Comparison of ENCODE assay signal across 32 cellular contexts in genomic region chr15:74368121-74368520, GRCh38. TPM values are rescaled to one million over a fixed set of nuclear protein-coding genes. Genes with fewer than 3 reads are reported as not detected.
"Had no signal": no experiment of that assay in that cellular context is flagged by ENCODE, and none has a peak within 500 bp of the region (broad histone marks: within the 10 kb centered on the region; RNA-seq: fewer than 3 reads in every experiment).

No MANE protein-coding gene starts in this region.

- H3K27ac ChIP-seq: brain microvascular endothelial cell, Peyer's patch, SJSA1 had no signal

- DNase-seq: activated CD4-positive, alpha-beta T cell treated with anti-CD3 and anti-CD28 coated beads for 36 hours; activated CD4-positive, alpha-beta T cell treated with anti-CD3 and anti-CD28 coated beads, Interleukin-2, amount 10 ng/mL, durations not matched to agents 7 days and 5 days; activated CD4-positive, alpha-beta T cell treated with anti-CD3 and anti-CD28 coated beads, Interleukin-2, amount 50 U/mL, for 48 hours; activated CD8-positive, alpha-beta memory T cell treated with anti-CD3 and anti-CD28 coated beads, Interleukin-2, amount 50 U/mL, for 4 hours; activated gamma-delta T cell treated with Interleukin-2 at 50 U/mL for 16 hours; activated naive CD4-positive, alpha-beta T cell treated with anti-CD3 and anti-CD28 coated beads for 36 hours; activated T-cell treated with anti-CD3 and anti-CD28 coated beads for 4 hours; activated T-cell treated with anti-CD3 and anti-CD28 coated beads, Interleukin-2, amount 50 U/mL, for 4 hours; amniotic stem cell; aorta; brain microvascular endothelial cell; Kasumi-1; KG1; MG63; NCI-H1048; NCI-H1105 treated with DMSO at 0.1 percent for 48 hours; NCI-H1436; NCI-H1694; NCI-H1930; NCI-H2081 treated with DMSO at 0.1 percent for 48 hours; NCI-H226; NCI-H446 treated with DMSO at 0.1 percent for 48 hours; NCI-H524; NCI-H69; PC-3; RPMI8226; SHP77 treated with DMSO at 0.1 percent for 48 hours; SK-N-SH had no signal

- H3K36me3 ChIP-seq: brain microvascular endothelial cell, MG63, Peyer's patch, SJSA1 had no signal

- ATAC-seq: activated CD4-positive, alpha-beta T cell treated with anti-CD3 and anti-CD28 coated beads for 36 hours; activated naive CD4-positive, alpha-beta T cell treated with anti-CD3 and anti-CD28 coated beads, Interleukin-2, amount 50 U/mL, for 72 hours; activated T-cell treated with anti-CD3 and anti-CD28 coated beads, Interleukin-2, amount 50 U/mL, for 4 hours; PC-3 had no signal

- H3K27me3 ChIP-seq: brain microvascular endothelial cell, MG63, Peyer's patch had no signal

- H3K4me3 ChIP-seq: MG63, Peyer's patch, SJSA1 had no signal

- H3K9me3 ChIP-seq: MG63, Peyer's patch, SJSA1, SK-N-SH had no signal

RNA-seq across cellular contexts. Expression of gene CYP11A1, which starts 0.7 kb away (rescaled TPM):
- total RNA-seq: activated CD4-positive, alpha-beta T cell treated with anti-CD3 and anti-CD28 coated beads for 36 hours; activated CD4-positive, alpha-beta T cell treated with anti-CD3 and anti-CD28 coated beads, Interleukin-2, amount 10 ng/mL, durations not matched to agents 7 days and 5 days; activated naive CD4-positive, alpha-beta T cell treated with anti-CD3 and anti-CD28 coated beads for 36 hours; activated T-helper 1 cell treated with anti-CD3 and anti-CD28 coated beads, Interleukin-12 subunit alpha, Interleukin-12 subunit beta, Interleukin-2, Interleukin-4 antibody, amounts not matched to agents 30 ng/mL and 10 ng/mL and 1 ng/mL, durations not matched to agents 14 hours and 24 hours and 36 hours had no signal
